ENCODE assay signal across 10 cellular contexts in genomic region chr18:79713341-79713740, GRCh38.
"Had no signal": no experiment of that assay in that cellular context is flagged by ENCODE, and none has a peak within 500 bp of the region (broad histone marks: within the 10 kb centered on the region; RNA-seq: fewer than 3 reads in every experiment).

No MANE protein-coding gene starts in this region.

- H3K4me1 ChIP-seq: HAP-1 had no signal

- H3K4me1 Mint-ChIP-seq: IgD-negative memory B cell had no signal

- H3K9me3 ChIP-seq: HAP-1 had no signal

- H3K9ac ChIP-seq: GM23248 had no signal

- H2AFZ ChIP-seq: GM23248 had no signal

- H3K27me3 Mint-ChIP-seq: IgD-negative memory B cell had no signal

- H3K36me3 Mint-ChIP-seq: IgD-negative memory B cell had no signal

- H3K4me3 Mint-ChIP-seq: HFFc6, IgD-negative memory B cell had no signal

- H3K27ac Mint-ChIP-seq: HFFc6, IgD-negative memory B cell had no signal

- H3K4me3 ChIP-seq: GM23248, HAP-1 had no signal

- ATAC-seq: HCT116, HepG2 had no signal

- DNase-seq: GM23248, GOT3, H7, HFFc6, KBM-7 had no signal

- H3K9me3 Mint-ChIP-seq: IgD-negative memory B cell had no signal

- H3K27ac ChIP-seq: GM23248, HL-60 had no signal
